20 cellular contexts compared by ENCODE assay signal in the genomic region with DNA sequence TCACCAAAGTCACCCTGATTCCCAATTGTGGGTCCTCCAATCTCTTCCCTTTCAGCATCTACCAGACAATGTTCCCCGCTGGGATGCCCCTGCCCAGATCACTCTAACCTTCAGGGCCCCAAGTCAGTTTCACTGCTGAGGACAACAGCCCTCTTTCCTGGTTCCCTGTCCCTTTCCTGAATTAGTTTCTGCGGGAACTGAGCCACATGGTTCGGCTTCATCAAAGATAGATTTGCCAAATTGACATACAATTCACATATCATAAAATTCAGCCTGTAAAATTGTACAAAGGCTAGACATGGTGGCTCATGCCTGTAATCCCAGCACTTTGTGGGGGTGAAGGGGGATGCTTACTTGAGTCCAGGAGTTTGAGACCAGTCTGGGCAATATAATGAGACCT. TPM values are rescaled to one million over a fixed set of nuclear protein-coding genes. Genes with fewer than 3 reads are reported as not detected.
DNase-seq lines count a peak whose midpoint lies in the region; ATAC-seq, FAIRE-seq and TF ChIP-seq lines count a peak whose summit lies in the region.
"Had no signal": no experiment of that assay in that cellular context is flagged by ENCODE, and none has a peak within 500 bp of the region (broad histone marks: within the 10 kb centered on the region; RNA-seq: fewer than 3 reads in every experiment).

No MANE protein-coding gene starts in this region.

- H3K56ac ChIP-seq in H1 (replicated peaks; ENCODE audit: insufficient read length, low read depth, low read length), result no peak overlapping the region

- POLR2A ChIA-PET in H1 (lab: Charles Lee; ENCODE audit: partially characterized antibody), result no interaction called here
- POLR2A ChIA-PET in activated CD8-positive, alpha-beta T cell treated with anti-CD3 and anti-CD28 coated beads, Interleukin-2, amount 10 ng/mL, durations not matched to agents 7 days and 5 days (lab: Charles Lee), result interaction anchor here (1.8 kb wide), 1 partner anchor 10 kb away, joined by 5 read pairs; the partner anchor contains the start of gene PRDX5

- peak overlapping the region; percentile 47 for H3K27ac Mint-ChIP-seq in nephron progenitor cell
- no peak overlapping the region for H3K27ac Mint-ChIP-seq in Calu3 (ENCODE audit: unreplicated experiment)
- no peak overlapping the region for H3K27ac Mint-ChIP-seq in activated CD8-positive, alpha-beta T cell treated with anti-CD3 and anti-CD28 coated beads, Interleukin-2, amount 10 ng/mL, durations not matched to agents 7 days and 5 days
- H3K27ac Mint-ChIP-seq: B cell; CD4-positive, CD25-positive, alpha-beta regulatory T cell; HFFc6 had no signal

- no peaks in the 10 kb centered on the region for H3K9me3 ChIP-seq in H1 (ENCODE audit: insufficient read depth in 2 of 2, low read depth in 1 of 2, low read length in 1 of 2)
- no peaks in the 10 kb centered on the region for H3K9me3 ChIP-seq in vagina
- H3K9me3 ChIP-seq in MM.1S (replicated peaks; ENCODE audit: insufficient read depth, low read length), result no peaks in the 10 kb centered on the region

- H3K14ac ChIP-seq in H1 (ENCODE audit: insufficient read length), result no peak overlapping the region

- peak; percentile 2 for DNase-seq in RPMI8226
- no peak for DNase-seq in H1 (ENCODE audit: low read depth in 1 of 2, low spot score in 2 of 2)
- DNase-seq in nephron progenitor cell, result no peak
- no peak for DNase-seq in vagina (ENCODE audit: extremely low spot score in 2 of 2)
- DNase-seq in MM.1S, result no peak
- no peak for DNase-seq in Calu3
- DNase-seq in activated CD8-positive, alpha-beta T cell treated with anti-CD3 and anti-CD28 coated beads, Interleukin-2, amount 10 ng/mL, durations not matched to agents 7 days and 5 days, result no peak
- DNase-seq: CD4-positive, CD25-positive, alpha-beta regulatory T cell; CD8-positive, alpha-beta memory T cell; COR-L47; GM23248; HFFc6 had no signal

- H4K91ac ChIP-seq in H1 (replicated peaks; ENCODE audit: insufficient read length, low read length), result no peak overlapping the region

- TF ChIP-seq RAD21 in H1 (IDR thresholded peaks at IDR 0.05 in 1 of 2, conservative IDR thresholded peaks at IDR 0.05 in 1 of 2; ENCODE audit: low read depth in 2 of 2, low read length in 2 of 2), result no peak

- H3K4me1 ChIP-seq in H1 (replicated peaks in 1 of 4; ENCODE audit: control insufficient read depth in 3 of 4, insufficient read depth in 4 of 4, low read length in 3 of 4) (peaks cover 0 to 16% (median 6%) of the 10 kb centered on the region in 4 experiments; a peak in 6 of 7 replicates), vagina (peaks cover 43% of the 10 kb centered on the region), MM.1S (ENCODE audit: low read length) (peaks cover 4% of the 10 kb centered on the region; the same call in 1 of the 2 replicates)

- H3K79me1 ChIP-seq in H1 (ENCODE audit: low read depth, low read length), result no peaks in the 10 kb centered on the region

- no peak overlapping the region for H4K5ac ChIP-seq in H1 (ENCODE audit: insufficient read length, low read depth, low read length)

- TF ChIP-seq EP300 in H1 (IDR thresholded peaks at IDR 0.05; ENCODE audit: borderline replicate concordance in 1 of 2, low read depth in 2 of 2, low read length in 2 of 2), result no peak

- no peak overlapping the region for H2BK12ac ChIP-seq in H1 (ENCODE audit: low read depth, low read length)

- BruUV-seq in Calu3 (replicated peaks; lab: Mats Ljungman, UMichigan), result no TSS peak

- H3K4ac ChIP-seq in H1 (replicated peaks; ENCODE audit: insufficient read length, low read depth, low read length), result no peak overlapping the region

- no peak for FAIRE-seq in H1 (lab: Jason Lieb, UNC)
- FAIRE-seq: D721Med, G401.6, GM12891, H54 had no signal

- H4K20me1 ChIP-seq in H1 (replicated peaks in 1 of 2; ENCODE audit: control insufficient read depth in 1 of 2, insufficient read depth in 2 of 2, low read length in 2 of 2), result peaks cover 0 to 5% of the 10 kb centered on the region in 2 experiments
- no peaks in the 10 kb centered on the region for H4K20me1 ChIP-seq in MM.1S (ENCODE audit: insufficient read depth, low read length)
- H4K20me1 ChIP-seq: BLaER1 treated with 17β-estradiol and CSF1 and Interleukin-3, amounts not matched to agents 10 nM and 100 nM had no signal

- H3K4me2 ChIP-seq in H1 (ENCODE audit: insufficient read depth in 1 of 2, low read depth in 2 of 2, low read length in 2 of 2), result no peak overlapping the region
- no peak overlapping the region for H3K4me2 ChIP-seq in MM.1S (ENCODE audit: low read depth, low read length)
- H3K4me2 ChIP-seq: BLaER1 treated with 17β-estradiol and CSF1 and Interleukin-3, amounts not matched to agents 10 nM and 100 nM had no signal

- H3K4me1 Mint-ChIP-seq in nephron progenitor cell (peaks cover 29% of the 10 kb centered on the region), Calu3 (ENCODE audit: low read depth, unreplicated experiment) (peaks cover 11% of the 10 kb centered on the region)
- peaks cover 28% of the 10 kb centered on the region for H3K4me1 Mint-ChIP-seq in activated CD8-positive, alpha-beta T cell treated with anti-CD3 and anti-CD28 coated beads, Interleukin-2, amount 10 ng/mL, durations not matched to agents 7 days and 5 days (ENCODE audit: low read depth)

- H3K27me3 Mint-ChIP-seq in nephron progenitor cell (ENCODE audit: low read depth, poor library complexity), result peaks cover 7% of the 10 kb centered on the region
- no peaks in the 10 kb centered on the region for H3K27me3 Mint-ChIP-seq in Calu3 (ENCODE audit: unreplicated experiment)
- peaks cover 2% of the 10 kb centered on the region for H3K27me3 Mint-ChIP-seq in activated CD8-positive, alpha-beta T cell treated with anti-CD3 and anti-CD28 coated beads, Interleukin-2, amount 10 ng/mL, durations not matched to agents 7 days and 5 days (ENCODE audit: low read depth)
- H3K27me3 Mint-ChIP-seq: B cell; CD4-positive, CD25-positive, alpha-beta regulatory T cell; CD8-positive, alpha-beta memory T cell had no signal

- no peak overlapping the region for H3K18ac ChIP-seq in H1 (ENCODE audit: extremely low read depth, low read length)

- H3K9ac ChIP-seq in H1 (replicated peaks in 1 of 4; ENCODE audit: extremely low read depth in 1 of 4, low read depth in 3 of 4, low read length in 3 of 4) (no peak overlapping the region), MM.1S (ENCODE audit: low read length) (no peak overlapping the region)
- H3K9ac ChIP-seq: BLaER1 treated with 17β-estradiol and CSF1 and Interleukin-3, amounts not matched to agents 10 nM and 100 nM; GM23248 had no signal

- H3K27ac ChIP-seq in H1 (ENCODE audit: low read depth, low read length) (no peak overlapping the region), vagina (no peak overlapping the region), MM.1S (ENCODE audit: low read length) (no peak overlapping the region)
- H3K27ac ChIP-seq: BLaER1 treated with 17β-estradiol and CSF1 and Interleukin-3, amounts not matched to agents 10 nM and 100 nM; GM23248 had no signal

- H3K79me2 ChIP-seq in H1 (ENCODE audit: control insufficient read depth in 1 of 2, insufficient read depth in 2 of 2, low read length in 2 of 2) (no peaks in the 10 kb centered on the region), MM.1S (ENCODE audit: low read length) (no peaks in the 10 kb centered on the region)

- H2BK20ac ChIP-seq in H1 (ENCODE audit: low read length), result no peak overlapping the region

- H3K9me2 ChIP-seq in MM.1S (replicated peaks; ENCODE audit: insufficient read depth, low read length), result no peaks in the 10 kb centered on the region

- intact Hi-C loops in vagina (cut with DNase I) (no loop called here), Calu3 (cut with micrococcal nuclease; ENCODE audit: unreplicated experiment) (no loop called here)

- no peak overlapping the region for H2BK5ac ChIP-seq in H1 (ENCODE audit: low read depth, low read length)

- H3K36me3 ChIP-seq in H1 (ENCODE audit: control insufficient read depth in 2 of 4, insufficient read depth in 4 of 4, low read length in 3 of 4), result no peaks in the 10 kb centered on the region
- no peaks in the 10 kb centered on the region for H3K36me3 ChIP-seq in vagina
- no peaks in the 10 kb centered on the region for H3K36me3 ChIP-seq in MM.1S (replicated peaks; ENCODE audit: insufficient read depth, low read length)
- H3K36me3 ChIP-seq: BLaER1 treated with 17β-estradiol and CSF1 and Interleukin-3, amounts not matched to agents 10 nM and 100 nM had no signal

- CTCF ChIA-PET in H1 (lab: Charles Lee; ENCODE audit: partially characterized antibody), result interaction anchor here (1.4 to 37.6 kb wide), 3 partner anchors 18 to 323 kb away, joined by 3 to 614 read pairs (median 409); partner anchors contain the start of genes CATSPERZ, CCDC88B, ESRRA and PRDX5
- CTCF ChIA-PET in Calu3 (lab: Charles Lee), result interaction anchor here (2.2 kb wide), 1 partner anchor 27 kb away, joined by 5 read pairs; no protein-coding TSS in a partner anchor
- CTCF ChIA-PET in activated CD8-positive, alpha-beta T cell treated with anti-CD3 and anti-CD28 coated beads, Interleukin-2, amount 10 ng/mL, durations not matched to agents 7 days and 5 days (lab: Charles Lee), result no interaction called here

- no peak overlapping the region for H4K8ac ChIP-seq in H1 (ENCODE audit: extremely low read depth, insufficient read depth, low read length)

- TF ChIP-seq CTCF in H1 (IDR thresholded peaks at IDR 0.05; ENCODE audit: control extremely low read depth in 1 of 3, insufficient read depth in 1 of 3, low read depth in 1 of 3, low read length in 3 of 3) (no peak), nephron progenitor cell (IDR thresholded peaks at IDR 0.05) (no peak), vagina (IDR thresholded peaks at IDR 0.05) (no peak), MM.1S (IDR thresholded peaks at IDR 0.05; ENCODE audit: low read length) (no peak), Calu3 (IDR thresholded peaks at IDR 0.05; ENCODE audit: unreplicated experiment) (no peak)

- H3K9me3 Mint-ChIP-seq in nephron progenitor cell, result no peaks in the 10 kb centered on the region
- peaks cover 3% of the 10 kb centered on the region for H3K9me3 Mint-ChIP-seq in Calu3 (ENCODE audit: low read depth, unreplicated experiment)
- no peaks in the 10 kb centered on the region for H3K9me3 Mint-ChIP-seq in activated CD8-positive, alpha-beta T cell treated with anti-CD3 and anti-CD28 coated beads, Interleukin-2, amount 10 ng/mL, durations not matched to agents 7 days and 5 days (ENCODE audit: insufficient read depth)
- H3K9me3 Mint-ChIP-seq: CD4-positive, CD25-positive, alpha-beta regulatory T cell; CD8-positive, alpha-beta memory T cell; HFFc6 had no signal

- H3K4me3 ChIP-seq in H1 (ENCODE audit: extremely low read depth in 1 of 4, insufficient read depth in 2 of 4, low read depth in 3 of 4, low read length in 4 of 4) (no peak overlapping the region), vagina (no peak overlapping the region), MM.1S (ENCODE audit: low read length) (no peak overlapping the region)
- H3K4me3 ChIP-seq: BLaER1 treated with 17β-estradiol and CSF1 and Interleukin-3, amounts not matched to agents 10 nM and 100 nM; GM23248 had no signal

- TF ChIP-seq POLR2A in H1 (IDR thresholded peaks at IDR 0.05; ENCODE audit: control extremely low read depth in 1 of 2, low read depth in 2 of 2, low read length in 2 of 2), result no peak
- no peak for TF ChIP-seq POLR2A in vagina (IDR thresholded peaks at IDR 0.05)

- no peaks in the 10 kb centered on the region for H3K27me3 ChIP-seq in H1 (replicated peaks in 1 of 4; ENCODE audit: control insufficient read depth in 3 of 4, extremely low read depth in 1 of 4, insufficient read depth in 3 of 4, low read length in 3 of 4)
- H3K27me3 ChIP-seq in vagina, result no peaks in the 10 kb centered on the region
- H3K27me3 ChIP-seq in MM.1S (replicated peaks; ENCODE audit: insufficient read depth, low read length), result 0 out of 2 replicates have a peak, but pooled peaks cover 3% of the 10 kb centered on the region
- H3K27me3 ChIP-seq: BLaER1 treated with 17β-estradiol and CSF1 and Interleukin-3, amounts not matched to agents 10 nM and 100 nM had no signal

- H3F3A ChIP-seq in MM.1S (ENCODE audit: insufficient read depth, low read length), result no peaks in the 10 kb centered on the region

- H3K4me3 Mint-ChIP-seq in nephron progenitor cell, result no peak overlapping the region
- H3K4me3 Mint-ChIP-seq in Calu3 (ENCODE audit: low read depth, unreplicated experiment), result no peak overlapping the region
- no peak overlapping the region for H3K4me3 Mint-ChIP-seq in activated CD8-positive, alpha-beta T cell treated with anti-CD3 and anti-CD28 coated beads, Interleukin-2, amount 10 ng/mL, durations not matched to agents 7 days and 5 days
- H3K4me3 Mint-ChIP-seq: B cell; CD8-positive, alpha-beta memory T cell; HFFc6 had no signal

- no peak overlapping the region for H2BK120ac ChIP-seq in H1 (replicated peaks; ENCODE audit: low read depth, low read length)

- 96% methylated on average over 3 of the region's 3 CpGs; no CpG with 5 or more reads in 1 of the 2 experiments for WGBS in H1 (ENCODE audit: extremely low coverage in 1 of 2, insufficient coverage in 1 of 2, insufficient read length in 1 of 2, insufficient replicate concordance in 2 of 2, low coverage in 1 of 2, low lambda C conversion rate in 2 of 2, missing lambda C conversion rate in 1 of 2), 2 experiments

- peaks cover 2% of the 10 kb centered on the region; the same call in 1 of the 2 replicates for H3K23me2 ChIP-seq in H1 (ENCODE audit: low read depth, low read length)

- H2AFZ ChIP-seq in H1 (ENCODE audit: low read length) (no peak overlapping the region), MM.1S (ENCODE audit: low read length) (no peak overlapping the region)
- H2AFZ ChIP-seq: GM23248 had no signal

- H3K23ac ChIP-seq in H1 (ENCODE audit: insufficient read length), result no peak overlapping the region

- 0 out of 2 replicates have a peak overlapping the region, but pooled peaks have one; percentile 14 for H2BK15ac ChIP-seq in H1 (ENCODE audit: low read length)

- no peak for ATAC-seq in activated CD8-positive, alpha-beta T cell treated with anti-CD3 and anti-CD28 coated beads, Interleukin-2, amount 10 ng/mL, durations not matched to agents 7 days and 5 days
- ATAC-seq: HCT116 had no signal

- H3K36me3 Mint-ChIP-seq in nephron progenitor cell (ENCODE audit: low read depth), result no peaks in the 10 kb centered on the region
- peaks cover 10% of the 10 kb centered on the region for H3K36me3 Mint-ChIP-seq in Calu3 (ENCODE audit: insufficient read depth, unreplicated experiment)
- H3K36me3 Mint-ChIP-seq in activated CD8-positive, alpha-beta T cell treated with anti-CD3 and anti-CD28 coated beads, Interleukin-2, amount 10 ng/mL, durations not matched to agents 7 days and 5 days (ENCODE audit: low read depth), result no peaks in the 10 kb centered on the region
- H3K36me3 Mint-ChIP-seq: CD4-positive, CD25-positive, alpha-beta regulatory T cell had no signal

- H2AK5ac ChIP-seq in H1 (ENCODE audit: low read depth, low read length), result no peak overlapping the region

RNA-seq across cellular contexts. Expression of gene PRDX5, which starts 10.1 kb away (rescaled TPM):
- 201 and 225 TPM in 2 replicates for total RNA-seq in H1 (2021; fragmentation: NEBNext Ultra II Directional; extraction: Animal tissue kit (Norgen Biotek cat#: 25700))
- 582 and 631 TPM in 2 replicates for polyA plus RNA-seq in H1 (2011; rRNA removed)
- 623 TPM for polyA plus RNA-seq in H1 (2011; cell fraction: cytosol; rRNA removed)
- 281 TPM for polyA plus RNA-seq in H1 (2011; cell fraction: nucleus; rRNA removed)
- polyA plus RNA-seq in H1 (2012, experiment 1 of 2), result 323 to 414 TPM (median 375 TPM) in 4 replicates
- 341 TPM for polyA plus RNA-seq in H1 (2012, experiment 2 of 2)
- 135 TPM for polyA plus RNA-seq in H1 (2013, experiment 1 of 2)
- 134 TPM for polyA plus RNA-seq in H1 (2013, experiment 2 of 2)
- polyA minus RNA-seq in H1 (2011; rRNA and poly(A)+ RNA removed), result 60.4 and 79.8 TPM in 2 replicates
- polyA minus RNA-seq in H1 (2011; cell fraction: cytosol; rRNA and poly(A)+ RNA removed), result 77.1 TPM
- 54.4 TPM for polyA minus RNA-seq in H1 (2011; cell fraction: nucleus; rRNA and poly(A)+ RNA removed)
- total RNA-seq in vagina (229 TPM), Calu3 (2022) (165 TPM in 2 replicates)
- total RNA-seq in activated CD8-positive, alpha-beta T cell treated with anti-CD3 and anti-CD28 coated beads, Interleukin-2, amount 10 ng/mL, durations not matched to agents 7 days and 5 days, result 100 to 1,000 TPM; 102 to 106 TPM

RNA-seq across cellular contexts. Expression of gene TRMT112, which starts 10.6 kb away (rescaled TPM):
- total RNA-seq in H1 (2021; fragmentation: NEBNext Ultra II Directional; extraction: Animal tissue kit (Norgen Biotek cat#: 25700)), result 300 and 326 TPM in 2 replicates
- polyA plus RNA-seq in H1 (2011; rRNA removed), result 650 and 707 TPM in 2 replicates
- 604 TPM for polyA plus RNA-seq in H1 (2011; cell fraction: cytosol; rRNA removed)
- 183 TPM for polyA plus RNA-seq in H1 (2011; cell fraction: nucleus; rRNA removed)
- polyA plus RNA-seq in H1 (2012, experiment 1 of 2), result 380 to 473 TPM (median 438 TPM) in 4 replicates
- 1,230 TPM for polyA plus RNA-seq in H1 (2012, experiment 2 of 2)
- 542 TPM for polyA plus RNA-seq in H1 (2013, experiment 1 of 2)
- 524 TPM for polyA plus RNA-seq in H1 (2013, experiment 2 of 2)
- 31.9 and 44.7 TPM in 2 replicates for polyA minus RNA-seq in H1 (2011; rRNA and poly(A)+ RNA removed)
- 101 TPM for polyA minus RNA-seq in H1 (2011; cell fraction: cytosol; rRNA and poly(A)+ RNA removed)
- polyA minus RNA-seq in H1 (2011; cell fraction: nucleus; rRNA and poly(A)+ RNA removed), result 54.3 TPM
- total RNA-seq in vagina, result 195 TPM
- 197 and 211 TPM in 2 replicates for total RNA-seq in Calu3 (2022)
- 100 to 1,000 TPM; 154 to 165 TPM for total RNA-seq in activated CD8-positive, alpha-beta T cell treated with anti-CD3 and anti-CD28 coated beads, Interleukin-2, amount 10 ng/mL, durations not matched to agents 7 days and 5 days

RNA-seq across cellular contexts. Expression of gene CCDC88B, which starts 12.0 kb away (rescaled TPM):
- 11.2 and 12.5 TPM in 2 replicates for total RNA-seq in H1 (2021; fragmentation: NEBNext Ultra II Directional; extraction: Animal tissue kit (Norgen Biotek cat#: 25700))
- 5.9 and 7.9 TPM in 2 replicates for polyA plus RNA-seq in H1 (2011; rRNA removed)
- polyA plus RNA-seq in H1 (2011; cell fraction: cytosol; rRNA removed), result 10.0 TPM
- polyA plus RNA-seq in H1 (2011; cell fraction: nucleus; rRNA removed), result 36.8 TPM
- polyA plus RNA-seq in H1 (2012, experiment 1 of 2), result 12.4 to 18.6 TPM (median 15.8 TPM) in 4 replicates
- polyA plus RNA-seq in H1 (2012, experiment 2 of 2), result 5.3 TPM
- 7.4 TPM for polyA plus RNA-seq in H1 (2013, experiment 1 of 2)
- 6.3 TPM for polyA plus RNA-seq in H1 (2013, experiment 2 of 2)
- polyA minus RNA-seq in H1 (2011; rRNA and poly(A)+ RNA removed), result 1.1 and 1.8 TPM in 2 replicates
- polyA minus RNA-seq in H1 (2011; cell fraction: cytosol; rRNA and poly(A)+ RNA removed), result 6.3 TPM
- 5.4 TPM for polyA minus RNA-seq in H1 (2011; cell fraction: nucleus; rRNA and poly(A)+ RNA removed)
- total RNA-seq in vagina, result 7.9 TPM
- 7.6 and 8.2 TPM in 2 replicates for total RNA-seq in Calu3 (2022)
- 100 to 1,000 TPM; 127 TPM for total RNA-seq in activated CD8-positive, alpha-beta T cell treated with anti-CD3 and anti-CD28 coated beads, Interleukin-2, amount 10 ng/mL, durations not matched to agents 7 days and 5 days

RNA-seq across cellular contexts. Expression of gene ESRRA, which starts 22.7 kb away (rescaled TPM):
- 36.1 and 37.0 TPM in 2 replicates for total RNA-seq in H1 (2021; fragmentation: NEBNext Ultra II Directional; extraction: Animal tissue kit (Norgen Biotek cat#: 25700))
- polyA plus RNA-seq in H1 (2011; rRNA removed), result 18.2 and 20.9 TPM in 2 replicates
- polyA plus RNA-seq in H1 (2011; cell fraction: cytosol; rRNA removed), result 24.8 TPM
- polyA plus RNA-seq in H1 (2011; cell fraction: nucleus; rRNA removed), result 29.9 TPM
- 24.8 to 32.6 TPM (median 31.0 TPM) in 4 replicates for polyA plus RNA-seq in H1 (2012, experiment 1 of 2)
- polyA plus RNA-seq in H1 (2012, experiment 2 of 2), result 28.6 TPM
- polyA plus RNA-seq in H1 (2013, experiment 1 of 2), result 13.1 TPM
- polyA plus RNA-seq in H1 (2013, experiment 2 of 2), result 13.3 TPM
- 9.2 and 9.3 TPM in 2 replicates for polyA minus RNA-seq in H1 (2011; rRNA and poly(A)+ RNA removed)
- polyA minus RNA-seq in H1 (2011; cell fraction: cytosol; rRNA and poly(A)+ RNA removed), result 19.5 TPM
- 13.9 TPM for polyA minus RNA-seq in H1 (2011; cell fraction: nucleus; rRNA and poly(A)+ RNA removed)
- total RNA-seq in vagina (44.4 TPM), Calu3 (2022) (53.4 and 59.7 TPM in 2 replicates)
- total RNA-seq in activated CD8-positive, alpha-beta T cell treated with anti-CD3 and anti-CD28 coated beads, Interleukin-2, amount 10 ng/mL, durations not matched to agents 7 days and 5 days, result 10 to 100 TPM; 42.7 to 43.2 TPM

RNA-seq across cellular contexts. Expression of gene CATSPERZ, which starts 27.8 kb away (rescaled TPM):
- total RNA-seq in H1 (2021; fragmentation: NEBNext Ultra II Directional; extraction: Animal tissue kit (Norgen Biotek cat#: 25700)), result not detected in 2 replicates
- 0.77 and 1.1 TPM in 2 replicates for polyA plus RNA-seq in H1 (2011; rRNA removed)
- polyA plus RNA-seq in H1 (2011; cell fraction: cytosol; rRNA removed), result 0.85 TPM
- 1.6 TPM for polyA plus RNA-seq in H1 (2011; cell fraction: nucleus; rRNA removed)
- 0.46 to 0.96 TPM (median 0.73 TPM) in 3 of 4 replicates, not detected in the other for polyA plus RNA-seq in H1 (2012, experiment 1 of 2)
- polyA plus RNA-seq in H1 (2012, experiment 2 of 2), result 0.71 TPM
- 0.49 TPM for polyA plus RNA-seq in H1 (2013, experiment 1 of 2)
- polyA plus RNA-seq in H1 (2013, experiment 2 of 2), result 0.66 TPM
- polyA minus RNA-seq in H1 (2011; rRNA and poly(A)+ RNA removed), result not detected in 2 replicates
- polyA minus RNA-seq in H1 (2011; cell fraction: cytosol; rRNA and poly(A)+ RNA removed), result not detected
- not detected for polyA minus RNA-seq in H1 (2011; cell fraction: nucleus; rRNA and poly(A)+ RNA removed)
- not detected for total RNA-seq in vagina
- total RNA-seq in Calu3 (2022), result 0.85 TPM in 1 of 2 replicates, not detected in the other
- not detected for total RNA-seq in activated CD8-positive, alpha-beta T cell treated with anti-CD3 and anti-CD28 coated beads, Interleukin-2, amount 10 ng/mL, durations not matched to agents 7 days and 5 days
- total RNA-seq: A172; B cell; CD4-positive, CD25-positive, alpha-beta regulatory T cell; CD8-positive, alpha-beta memory T cell; GM23248 had no signal
- polyA plus RNA-seq: CD4-positive, CD25-positive, alpha-beta regulatory T cell; CD8-positive, alpha-beta memory T cell; GM23248 had no signal
